ENCODE assay signal across 1 cellular context in the genomic region with DNA sequence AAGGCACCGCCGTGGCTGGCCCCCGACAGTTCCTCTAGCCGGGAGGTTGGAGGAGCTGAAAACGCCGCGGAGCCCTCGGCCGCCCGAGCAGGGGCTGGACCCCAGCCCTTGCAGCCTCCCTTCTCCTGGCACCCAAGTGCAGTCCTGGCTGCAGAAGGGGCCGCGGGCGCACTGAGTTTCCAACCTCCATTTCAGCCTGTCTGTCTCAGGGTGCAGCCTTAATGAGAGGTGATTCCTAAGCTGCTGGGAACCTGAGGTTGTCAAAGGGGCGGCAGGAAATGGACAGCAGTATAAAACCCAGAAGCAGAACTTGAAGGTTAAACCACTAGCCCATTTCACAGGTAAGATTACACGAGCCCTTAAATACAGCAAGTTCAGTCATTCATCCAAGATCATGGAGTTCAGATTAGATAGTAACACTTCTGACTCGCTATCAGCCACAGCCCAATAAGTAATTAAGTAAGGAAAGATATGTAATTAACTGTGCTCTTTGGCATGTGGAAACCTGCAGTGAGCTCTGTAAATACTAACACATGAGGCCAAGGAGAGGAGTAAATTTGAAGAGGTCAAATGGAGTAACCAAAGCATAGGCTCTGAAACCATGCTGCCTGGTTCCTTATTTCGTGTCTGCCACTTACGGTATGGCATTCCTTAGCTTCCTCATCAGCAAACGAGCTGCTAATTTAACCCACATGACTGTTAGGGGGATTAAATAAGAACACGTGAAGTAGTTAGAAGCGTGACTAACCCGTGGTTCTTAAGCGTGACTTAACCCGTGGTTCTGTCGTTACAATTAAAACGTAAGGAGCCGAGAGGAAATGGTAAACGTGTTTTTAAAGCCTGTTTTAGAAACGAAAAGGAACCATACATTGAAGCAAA.
TF ChIP-seq lines count a peak whose summit lies in the region.

No MANE protein-coding gene starts in this region.

TF ChIP-seq in HEK293, 187 proteins besides CTCF, POLR2A, EP300 and RAD21 (continued from another document):
- TF ChIP-seq REST (tag by site-specific recombination; IDR thresholded peaks at IDR 0.05) (peak; percentile 32; the same call in 1 of the 2 replicates), BCL11B (tag by site-specific recombination; IDR thresholded peaks at IDR 0.05; ENCODE audit: low read depth) (no peak), GFI1B (tag by site-specific recombination; IDR thresholded peaks at IDR 0.05) (no peak), ZNF391 (tag by site-specific recombination; IDR thresholded peaks at IDR 0.05; ENCODE audit: borderline replicate concordance, low read depth) (peak; percentile 86; the same call in 1 of the 2 replicates), ZNF623 (tag by site-specific recombination; IDR thresholded peaks at IDR 0.05) (no peak), ZNF777 (tag by site-specific recombination; IDR thresholded peaks at IDR 0.05; ENCODE audit: borderline replicate concordance) (no peak), ZNF76 (tag by site-specific recombination; IDR thresholded peaks at IDR 0.05; ENCODE audit: borderline replicate concordance, low read depth) (no peak; the same call in 1 of the 2 replicates), ZNF560 (tag by site-specific recombination; IDR thresholded peaks at IDR 0.05; ENCODE audit: borderline replicate concordance) (no peak), ZSCAN4 (tag by site-specific recombination; IDR thresholded peaks at IDR 0.05) (no peak), ZNF677 (tag by site-specific recombination; IDR thresholded peaks at IDR 0.05) (no peak), ZFP41 (tag by site-specific recombination; IDR thresholded peaks at IDR 0.05; ENCODE audit: borderline replicate concordance) (no peak), IKZF3 (tag by site-specific recombination; IDR thresholded peaks at IDR 0.05) (no peak), MZF1 (tag by site-specific recombination; IDR thresholded peaks at IDR 0.05; ENCODE audit: borderline replicate concordance) (peak; percentile 43; the same call in 1 of the 2 replicates), ZNF555 (tag by site-specific recombination; conservative IDR thresholded peaks at IDR 0.05) (no peak), YY1 (tag by site-specific recombination; IDR thresholded peaks at IDR 0.05) (peak; percentile 56), SETDB1 (IDR thresholded peaks at IDR 0.05; ENCODE audit: insufficient read length, low read length) (no peak), SCRT1 (tag by site-specific recombination; IDR thresholded peaks at IDR 0.05; ENCODE audit: borderline replicate concordance) (no peak), ZNF600 (tag by site-specific recombination; IDR thresholded peaks at IDR 0.05) (no peak; the same call in none of the 2 replicates), ZXDB (tag by site-specific recombination; IDR thresholded peaks at IDR 0.05) (peak; percentile 43; the same call in 1 of the 2 replicates), WT1 (tag by site-specific recombination; IDR thresholded peaks at IDR 0.05) (peak; percentile 77), RBAK (tag by site-specific recombination; IDR thresholded peaks at IDR 0.05) (no peak), HOXC10 (CRISPR knock-in tag; IDR thresholded peaks at IDR 0.05) (no peak), ZNF596 (tag by site-specific recombination; IDR thresholded peaks at IDR 0.05) (0 out of 2 replicates have a peak, but pooled peaks have one; percentile 16), INSM2 (tag by site-specific recombination; IDR thresholded peaks at IDR 0.05) (peak; percentile 97)
- TF ChIP-seq, protein P1, sequence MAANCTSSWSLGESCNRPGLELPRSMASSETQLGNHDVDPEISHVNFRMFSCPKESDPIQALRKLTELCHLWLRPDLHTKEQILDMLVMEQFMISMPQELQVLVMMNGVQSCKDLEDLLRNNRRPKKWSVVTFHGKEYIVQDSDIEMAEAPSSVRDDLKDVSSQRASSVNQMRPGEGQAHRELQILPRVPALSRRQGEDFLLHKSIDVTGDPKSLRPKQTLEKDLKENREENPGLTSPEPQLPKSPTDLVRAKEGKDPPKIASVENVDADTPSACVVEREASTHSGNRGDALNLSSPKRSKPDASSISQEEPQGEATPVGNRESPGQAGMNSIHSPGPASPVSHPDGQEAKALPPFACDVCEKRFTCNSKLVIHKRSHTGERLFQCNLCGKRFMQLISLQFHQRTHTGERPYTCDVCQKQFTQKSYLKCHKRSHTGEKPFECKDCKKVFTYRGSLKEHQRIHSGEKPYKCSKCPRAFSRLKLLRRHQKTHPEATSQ (tag by site-specific recombination; IDR thresholded peaks at IDR 0.05) = 0 out of 2 replicates have a peak, but pooled peaks have one; percentile 53
TF ChIP-seq in HEK293: peak in this region for 49.
